13 cellular contexts compared by ENCODE assay signal in genomic region chr3:45958333-45958791, GRCh38. TPM values are rescaled to one million over a fixed set of nuclear protein-coding genes. Genes with fewer than 3 reads are reported as not detected.
DNase-seq lines count a peak whose midpoint lies in the region; ATAC-seq, FAIRE-seq and TF ChIP-seq lines count a peak whose summit lies in the region.
"Had no signal": no experiment of that assay in that cellular context is flagged by ENCODE, and none has a peak within 500 bp of the region (broad histone marks: within the 10 kb centered on the region; RNA-seq: fewer than 3 reads in every experiment).

No MANE protein-coding gene starts in this region.

- H4K5ac ChIP-seq in mesendoderm (ENCODE audit: low read length), result no peak overlapping the region

- H3K4me2 ChIP-seq in mesendoderm (ENCODE audit: low read length), result no peak overlapping the region

- no peak overlapping the region for H4K8ac ChIP-seq in mesendoderm (ENCODE audit: low read depth, low read length)

- FAIRE-seq in bronchial epithelial cell (lab: Jason Lieb, UNC), result peak; percentile 79

- no peaks in the 10 kb centered on the region for H3K9me3 Mint-ChIP-seq in immature natural killer cell
- no peaks in the 10 kb centered on the region for H3K9me3 Mint-ChIP-seq in stimulated activated effector memory CD8-positive, alpha-beta T cell treated with anti-CD3 and anti-CD28 coated beads, Interleukin-12 subunit alpha, Interleukin-12 subunit beta, amount 100 ng/mL, for 72 hours
- H3K9me3 Mint-ChIP-seq: stimulated activated naive CD8-positive, alpha-beta T cell treated with anti-CD3 and anti-CD28 coated beads, Interleukin-15, Interleukin-2, amounts not matched to agents 100 ng/mL and 50 ng/mL, for 24 hours had no signal

- H3K27me3 ChIP-seq in bronchial epithelial cell (ENCODE audit: control insufficient read depth, insufficient read depth, low read length), result no peaks in the 10 kb centered on the region
- no peaks in the 10 kb centered on the region for H3K27me3 ChIP-seq in mesendoderm (ENCODE audit: insufficient read depth, low read length, poor library complexity)

- no peaks in the 10 kb centered on the region for H3K4me1 ChIP-seq in mesendoderm (ENCODE audit: control insufficient read depth, low read depth, low read length)
- H3K4me1 ChIP-seq: lower lobe of right lung had no signal

- no peaks in the 10 kb centered on the region for H3K79me1 ChIP-seq in mesendoderm (ENCODE audit: low read length)

- H3K27ac ChIP-seq in mesendoderm (ENCODE audit: low read depth, low read length), result no peak overlapping the region
- H3K27ac ChIP-seq: lower lobe of right lung had no signal

- peak overlapping the region in 5 of 6 donors; percentile 83 to 89 (median 84) for H3K27ac Mint-ChIP-seq in immature natural killer cell
- peak overlapping the region; percentile 83 for H3K27ac Mint-ChIP-seq in stimulated activated effector memory CD8-positive, alpha-beta T cell treated with anti-CD3 and anti-CD28 coated beads, Interleukin-12 subunit alpha, Interleukin-12 subunit beta, amount 100 ng/mL, for 72 hours
- H3K27ac Mint-ChIP-seq: stimulated activated naive CD8-positive, alpha-beta T cell treated with anti-CD3 and anti-CD28 coated beads, Interleukin-15, Interleukin-2, amounts not matched to agents 100 ng/mL and 50 ng/mL, for 24 hours had no signal

- no peak overlapping the region for H2BK120ac ChIP-seq in mesendoderm (ENCODE audit: low read depth, low read length)

- H3K36me3 ChIP-seq in bronchial epithelial cell (ENCODE audit: control insufficient read depth, insufficient read depth, low read length) (peaks cover 31% of the 10 kb centered on the region), mesendoderm (ENCODE audit: control insufficient read depth, insufficient read depth, low read length) (peaks cover 5% of the 10 kb centered on the region)

- no peaks in the 10 kb centered on the region for H3K79me2 ChIP-seq in mesendoderm (ENCODE audit: control insufficient read depth, insufficient read depth, low read length)

- H3K4me3 ChIP-seq in bronchial epithelial cell (ENCODE audit: low read depth, low read length) (no peak overlapping the region), mesendoderm (ENCODE audit: low read length) (no peak overlapping the region)
- H3K4me3 ChIP-seq: lower lobe of right lung had no signal

- H3K4me1 Mint-ChIP-seq in immature natural killer cell, result peaks cover 35 to 48% of the 10 kb centered on the region in 2 donors
- peaks cover 79% of the 10 kb centered on the region for H3K4me1 Mint-ChIP-seq in stimulated activated effector memory CD8-positive, alpha-beta T cell treated with anti-CD3 and anti-CD28 coated beads, Interleukin-12 subunit alpha, Interleukin-12 subunit beta, amount 100 ng/mL, for 72 hours

- H3K9ac ChIP-seq in mesendoderm (ENCODE audit: low read length), result no peak overlapping the region

- H3K27me3 Mint-ChIP-seq in immature natural killer cell (ENCODE audit: low read depth in 3 of 3), result peaks cover 0 to 6% (median 3%) of the 10 kb centered on the region in 3 donors
- H3K27me3 Mint-ChIP-seq: stimulated activated naive CD8-positive, alpha-beta T cell treated with anti-CD3 and anti-CD28 coated beads, Interleukin-15, Interleukin-2, amounts not matched to agents 100 ng/mL and 50 ng/mL, for 24 hours had no signal

- H2BK5ac ChIP-seq in mesendoderm (ENCODE audit: low read length), result no peak overlapping the region

- no CpG with 5 or more reads among the region's 6 CpGs for WGBS in mesendoderm (ENCODE audit: extremely low coverage, insufficient coverage, low lambda C conversion rate)

- no peak overlapping the region for H3K18ac ChIP-seq in mesendoderm (ENCODE audit: low read length)

- peak; percentile 69 for ATAC-seq in stimulated activated effector memory CD8-positive, alpha-beta T cell treated with anti-CD3 and anti-CD28 coated beads, Interleukin-12 subunit alpha, Interleukin-12 subunit beta, amount 100 ng/mL, for 72 hours

- H3K4ac ChIP-seq in mesendoderm (ENCODE audit: low read depth, low read length), result no peak overlapping the region

- DNase-seq in GM04503 (ENCODE audit: low read depth) (peak; percentile 88), bronchial epithelial cell (ENCODE audit: low read depth) (no peak), immature natural killer cell (peak; percentile 25 to 44 (median 29)), NOMO-1 treated with dmso at 0.1 percent for 144 hours (lab: John Stamatoyannopoulos, UW; ENCODE audit: unreplicated experiment) (no peak), mesendoderm (no peak), NCI-H2081 treated with DMSO at 0.1 percent for 48 hours (lab: John Stamatoyannopoulos, UW) (no peak), germinal center (ENCODE audit: low spot score) (no peak)
- no peak for DNase-seq in stimulated activated effector memory CD8-positive, alpha-beta T cell treated with anti-CD3 and anti-CD28 coated beads, Interleukin-12 subunit alpha, Interleukin-12 subunit beta, amount 100 ng/mL, for 72 hours (ENCODE audit: low spot score in 2 of 2)
- DNase-seq: activated CD4-positive, CD25-positive, alpha-beta regulatory T cell; effector CD4-positive, alpha-beta T cell; lower lobe of right lung had no signal

- no peak overlapping the region for H2BK15ac ChIP-seq in mesendoderm (replicated peaks; ENCODE audit: low read depth)

- H3K23ac ChIP-seq in mesendoderm (ENCODE audit: low read length), result no peak overlapping the region

- peak overlapping the region in 4 of 5 donors; percentile 2 to 58 (median 20) for H3K4me3 Mint-ChIP-seq in immature natural killer cell
- H3K4me3 Mint-ChIP-seq in stimulated activated effector memory CD8-positive, alpha-beta T cell treated with anti-CD3 and anti-CD28 coated beads, Interleukin-12 subunit alpha, Interleukin-12 subunit beta, amount 100 ng/mL, for 72 hours, result peak overlapping the region; percentile 64
- H3K4me3 Mint-ChIP-seq: stimulated activated naive CD8-positive, alpha-beta T cell treated with anti-CD3 and anti-CD28 coated beads, Interleukin-15, Interleukin-2, amounts not matched to agents 100 ng/mL and 50 ng/mL, for 24 hours had no signal

- no peak for TF ChIP-seq CTCF in bronchial epithelial cell (IDR thresholded peaks at IDR 0.05; ENCODE audit: insufficient read depth, low read length, severe bottlenecking)

- no peak overlapping the region for H3K56ac ChIP-seq in mesendoderm (ENCODE audit: low read length)

- H2AK5ac ChIP-seq in mesendoderm (ENCODE audit: low read length), result no peak overlapping the region

- peaks cover 59 to 93% (median 72%) of the 10 kb centered on the region in 3 donors for H3K36me3 Mint-ChIP-seq in immature natural killer cell
- peaks cover 100% of the 10 kb centered on the region for H3K36me3 Mint-ChIP-seq in stimulated activated effector memory CD8-positive, alpha-beta T cell treated with anti-CD3 and anti-CD28 coated beads, Interleukin-12 subunit alpha, Interleukin-12 subunit beta, amount 100 ng/mL, for 72 hours

RNA-seq across cellular contexts. Expression of gene CXCR6, which starts 15.1 kb away (rescaled TPM):
- total RNA-seq in bronchial epithelial cell, result not detected in 2 replicates
- polyA plus RNA-seq in immature natural killer cell, result 10 to 100 TPM in 1 of 3 donors, 1 to 10 TPM in 2; 2.7 to 14.7 (median 8.5) TPM
- polyA plus RNA-seq in mesendoderm (2013, experiment 1 of 2), result not detected
- polyA plus RNA-seq in mesendoderm (2013, experiment 2 of 2), result not detected
- total RNA-seq: occipital lobe had no signal

RNA-seq across cellular contexts. Expression of gene FYCO1, which starts 37.3 kb away (rescaled TPM):
- 7.9 and 18.1 TPM in 2 replicates for total RNA-seq in bronchial epithelial cell
- polyA plus RNA-seq in immature natural killer cell, result 1 to 10 TPM in 2 of 3 donors, under 1 TPM in 1; 0.22 to 6.1 (median 2.1) TPM
- 3.7 TPM for polyA plus RNA-seq in mesendoderm (2013, experiment 1 of 2)
- polyA plus RNA-seq in mesendoderm (2013, experiment 2 of 2), result 3.6 TPM

Comparison
In these comparisons a context has a peak if more than half of its experiments do, and no peak if none do; other contexts are left out.
1. DNase-seq: peak in GM04503 (single experiment) and immature natural killer cell (3 of 3); none in bronchial epithelial cell (single experiment), stimulated activated effector memory CD8-positive, alpha-beta T cell treated with anti-CD3 and anti-CD28 coated beads, Interleukin-12 subunit alpha, Interleukin-12 subunit beta, amount 100 ng/mL, for 72 hours (0 of 2), NOMO-1 treated with dmso at 0.1 percent for 144 hours (single experiment), mesendoderm (single experiment), NCI-H2081 treated with DMSO at 0.1 percent for 48 hours (single experiment) and germinal center (single experiment).